19 cellular contexts compared by ENCODE assay signal in the genomic region with DNA sequence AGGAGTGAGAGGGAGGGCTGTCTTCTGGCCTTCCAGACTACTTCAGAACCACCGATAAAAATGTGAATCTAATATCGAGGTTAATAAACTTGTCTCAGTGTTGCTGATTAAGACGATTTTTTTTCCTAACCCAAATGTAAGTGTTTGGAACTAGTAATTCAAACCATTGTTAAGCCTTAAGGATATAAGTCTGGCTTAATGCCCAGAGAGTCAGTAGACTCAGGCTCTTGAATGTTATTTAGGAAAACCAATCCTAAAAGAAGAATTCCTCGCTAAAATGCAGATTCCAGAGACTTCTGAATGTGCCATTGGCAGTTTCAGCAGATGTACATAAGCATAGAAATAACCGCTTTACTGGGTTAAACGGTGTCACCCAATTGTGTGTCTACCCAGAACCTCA.
"Had no signal": no experiment of that assay in that cellular context is flagged by ENCODE, and none has a peak within 500 bp of the region (broad histone marks: within the 10 kb centered on the region; RNA-seq: fewer than 3 reads in every experiment).

No MANE protein-coding gene starts in this region.

- H3K4me1 ChIP-seq: left ventricle myocardium inferior, tibial artery had no signal

- H3K4me3 ChIP-seq: left ventricle myocardium inferior, tibial artery had no signal

- H3K27ac ChIP-seq: left ventricle myocardium inferior, tibial artery, WERI-Rb-1 had no signal

- ATAC-seq: activated CD8-positive, alpha-beta T cell treated with anti-CD3 and anti-CD28 coated beads, Interleukin-2, amount 10 ng/mL, durations not matched to agents 7 days and 5 days; activated naive CD8-positive, alpha-beta T cell treated with anti-CD3 and anti-CD28 coated beads, Interleukin-2, amount 50 U/mL, for 24 hours; natural killer cell; stimulated activated naive CD8-positive, alpha-beta T cell treated with anti-CD3 and anti-CD28 coated beads, Interleukin-15, Interleukin-2, amounts not matched to agents 100 U/mL and 50 U/mL, for 24 hours; T-cell had no signal

- H3K36me3 ChIP-seq: left ventricle myocardium inferior, tibial artery, WERI-Rb-1 had no signal

- H3K9me3 ChIP-seq: left ventricle myocardium inferior, tibial artery had no signal

- DNase-seq: activated CD4-positive, alpha-beta T cell treated with anti-CD3 and anti-CD28 coated beads, Interleukin-2, amount 10 ng/mL, durations not matched to agents 7 days and 5 days; activated CD4-positive, CD25-positive, alpha-beta regulatory T cell treated with anti-CD3 and anti-CD28 coated beads, Interleukin-2, amount 50 U/mL, for 72 hours; activated CD8-positive, alpha-beta T cell treated with anti-CD3 and anti-CD28 coated beads, Interleukin-2, amount 10 ng/mL, durations not matched to agents 7 days and 5 days; activated gamma-delta T cell; activated naive CD4-positive, alpha-beta T cell treated with anti-CD3 and anti-CD28 coated beads, Interleukin-2, amount 50 U/mL, for 16 hours; activated naive CD8-positive, alpha-beta T cell treated with anti-CD3 and anti-CD28 coated beads, Interleukin-2, amount 50 U/mL, for 24 hours; aorta; effector CD4-positive, alpha-beta T cell; erythroblast; left ventricle myocardium inferior; natural killer cell; retina; stimulated activated CD4-positive, alpha-beta T cell treated with anti-CD3 and anti-CD28 coated beads, Interleukin-12 subunit alpha, Interleukin-12 subunit beta, amount 100 ng/mL, for 4 hours; stimulated activated CD4-positive, alpha-beta T cell treated with anti-CD3 and anti-CD28 coated beads, Interleukin-4, amount 100 ng/mL, for 4 hours; stimulated activated naive CD8-positive, alpha-beta T cell treated with anti-CD3 and anti-CD28 coated beads, Interleukin-15, Interleukin-2, amounts not matched to agents 100 U/mL and 50 U/mL, for 24 hours; substantia nigra; T-cell; tibial artery; WERI-Rb-1 had no signal

- H3K27me3 ChIP-seq: tibial artery had no signal
